In genomic region chr4:81457345-81457744, GRCh38 we compare ENCODE assay signal across 18 cellular contexts. TPM values are rescaled to one million over a fixed set of nuclear protein-coding genes. Genes with fewer than 3 reads are reported as not detected.
DNase-seq lines count a peak whose midpoint lies in the region; ATAC-seq and TF ChIP-seq lines count a peak whose summit lies in the region.
"Had no signal": no experiment of that assay in that cellular context is flagged by ENCODE, and none has a peak within 500 bp of the region (broad histone marks: within the 10 kb centered on the region; RNA-seq: fewer than 3 reads in every experiment).

No MANE protein-coding gene starts in this region.

- no peak overlapping the region for H3K4me2 ChIP-seq in osteoblast (ENCODE audit: insufficient read depth, low read length)
- H3K4me2 ChIP-seq: BLaER1 had no signal

- no peaks in the 10 kb centered on the region for H3K9me3 Mint-ChIP-seq in stimulated activated naive B cell treated with anti-CD40 and anti-IgM and Interleukin-4, amounts not matched to agents 10 μg/mL and 1 μg/mL and 100 μg/mL, for 72 hours
- H3K9me3 Mint-ChIP-seq: CD4-positive, alpha-beta T cell; CD8-positive, alpha-beta T cell had no signal

- H3K36me3 Mint-ChIP-seq in stimulated activated naive B cell treated with anti-CD40 and anti-IgM and Interleukin-4, amounts not matched to agents 10 μg/mL and 1 μg/mL and 100 μg/mL, for 72 hours = peaks cover 10 to 46% of the 10 kb centered on the region in 2 donors

- H3K27me3 ChIP-seq in left lung (no peaks in the 10 kb centered on the region), osteoblast (ENCODE audit: insufficient read depth, low read length) (peaks cover 2% of the 10 kb centered on the region)
- H3K27me3 ChIP-seq: BE2C, BLaER1 had no signal

- H3K4me1 ChIP-seq in left lung (peaks cover 0 to 10% of the 10 kb centered on the region in 2 donors), osteoblast (ENCODE audit: insufficient read depth, low read length) (no peaks in the 10 kb centered on the region)
- H3K4me1 ChIP-seq: BE2C, BLaER1, Caco-2 had no signal

- H4K20me1 ChIP-seq in osteoblast (ENCODE audit: insufficient read depth, low read length) = no peaks in the 10 kb centered on the region
- H4K20me1 ChIP-seq: BLaER1 had no signal

- H3K27ac Mint-ChIP-seq in stimulated activated naive B cell treated with anti-CD40 and anti-IgM and Interleukin-4, amounts not matched to agents 10 μg/mL and 1 μg/mL and 100 μg/mL, for 72 hours = peak overlapping the region; percentile 14
- H3K27ac Mint-ChIP-seq: CD4-positive, alpha-beta T cell; CD8-positive, alpha-beta T cell had no signal

- no peaks in the 10 kb centered on the region for H3K9me3 ChIP-seq in left lung
- H3K9me3 ChIP-seq in osteoblast (ENCODE audit: low read depth, low read length) = no peaks in the 10 kb centered on the region
- H3K9me3 ChIP-seq: BE2C, BLaER1, Caco-2 had no signal

- H3K27me3 Mint-ChIP-seq in stimulated activated naive B cell treated with anti-CD40 and anti-IgM and Interleukin-4, amounts not matched to agents 10 μg/mL and 1 μg/mL and 100 μg/mL, for 72 hours = no peaks in the 10 kb centered on the region
- H3K27me3 Mint-ChIP-seq: CD4-positive, alpha-beta T cell had no signal

- no peaks in the 10 kb centered on the region for H3K79me2 ChIP-seq in osteoblast (ENCODE audit: insufficient read depth, low read length)

- ATAC-seq in left lung (peak; percentile 69), GM21737 (IDR thresholded peaks at IDR 0.05; ENCODE audit: unreplicated experiment) (no peak)
- no peak for ATAC-seq in stimulated activated naive B cell treated with anti-CD40 and anti-IgM and Interleukin-4, amounts not matched to agents 10 μg/mL and 1 μg/mL and 100 μg/mL, for 72 hours (replicated peaks)
- ATAC-seq: CD8-positive, alpha-beta T cell had no signal

- intact Hi-C loops in left lung (cut with DNase I) = no loop called here

- H3K36me3 ChIP-seq in left lung = peaks cover 0 to 58% of the 10 kb centered on the region in 2 donors
- H3K36me3 ChIP-seq in osteoblast (ENCODE audit: insufficient read depth, low read length) = no peaks in the 10 kb centered on the region
- H3K36me3 ChIP-seq: BE2C had no signal

- no peak overlapping the region for H3K4me3 ChIP-seq in left lung
- H3K4me3 ChIP-seq in osteoblast (ENCODE audit: insufficient read depth, low read length) = no peak overlapping the region
- H3K4me3 ChIP-seq: BLaER1 had no signal

- DNase-seq in DMS79 treated with DMSO at 0.1 percent for 48 hours (lab: John Stamatoyannopoulos, UW) (peak; percentile 19), DMS79 (lab: John Stamatoyannopoulos, UW) (no peak), left lung (no peak), T-helper 9 cell (no peak), osteoblast (ENCODE audit: insufficient read length, low spot score, missing footprints) (no peak)
- no peak for DNase-seq in stimulated activated naive B cell treated with anti-CD40 and anti-IgM and Interleukin-4, amounts not matched to agents 10 μg/mL and 1 μg/mL and 100 μg/mL, for 72 hours
- DNase-seq: ACHN; BE2C; C1 segment of cervical spinal cord; Caco-2; Calu3; CD4-positive, alpha-beta T cell; CD8-positive, alpha-beta T cell; GF-D8 had no signal

- TF ChIP-seq CTCF in left lung (IDR thresholded peaks at IDR 0.05) (no peak), osteoblast (IDR thresholded peaks at IDR 0.05; ENCODE audit: extremely low read depth, low read depth, low read length) (no peak)

- H3K27ac ChIP-seq in left lung (no peak overlapping the region), temporal lobe (ENCODE audit: low read depth, low read length) (peak overlapping the region; percentile 78), osteoblast (ENCODE audit: low read depth, low read length) (no peak overlapping the region)
- H3K27ac ChIP-seq: 22Rv1, BLaER1 had no signal

- no peak overlapping the region for H2AFZ ChIP-seq in osteoblast (ENCODE audit: low read length)

- H3K4me3 Mint-ChIP-seq in stimulated activated naive B cell treated with anti-CD40 and anti-IgM and Interleukin-4, amounts not matched to agents 10 μg/mL and 1 μg/mL and 100 μg/mL, for 72 hours = no peak overlapping the region
- H3K4me3 Mint-ChIP-seq: CD4-positive, alpha-beta T cell; CD8-positive, alpha-beta T cell had no signal

- peaks cover 37 to 78% of the 10 kb centered on the region in 2 donors for H3K4me1 Mint-ChIP-seq in stimulated activated naive B cell treated with anti-CD40 and anti-IgM and Interleukin-4, amounts not matched to agents 10 μg/mL and 1 μg/mL and 100 μg/mL, for 72 hours

RNA-seq across cellular contexts. Expression of gene RASGEF1B, which starts 14.4 kb away (rescaled TPM):
- total RNA-seq in left lung (10 to 100 TPM; 24.8 to 34.7 TPM), temporal lobe (26.8 TPM), osteoblast (4.1 and 5.8 TPM in 2 replicates)
